8 cellular contexts compared by ENCODE assay signal in genomic region chr1:233327938-233328660, GRCh38. TPM values are rescaled to one million over a fixed set of nuclear protein-coding genes. Genes with fewer than 3 reads are reported as not detected.
A peak's percentile ranks its signal among the peaks of the same experiment; 100 is the strongest.
DNase-seq lines count a peak whose midpoint lies in the region; ATAC-seq, FAIRE-seq and TF ChIP-seq lines count a peak whose summit lies in the region.

No MANE protein-coding gene starts in this region.

- H3K27ac ChIP-seq in ACC112 (ENCODE audit: low read depth, low read length) (no peak overlapping the region), RWPE2 (ENCODE audit: poor library complexity, severe bottlenecking) (peak overlapping the region; percentile 27), K562 (ENCODE audit: extremely low read depth, low read depth, low read length) (no peak overlapping the region), keratinocyte (ENCODE audit: control insufficient read depth, insufficient read depth, low read length) (peak overlapping the region; percentile 58)

- H3K27me3 ChIP-seq in ACC112 (ENCODE audit: insufficient read depth, low read length) (peaks cover 5% of the 10 kb centered on the region; the same call in 1 of the 2 replicates), RWPE2 (ENCODE audit: insufficient read depth, poor library complexity, severe bottlenecking) (no peaks in the 10 kb centered on the region), K562 (ENCODE audit: control insufficient read depth in 2 of 2, insufficient read depth in 2 of 2, low read length in 2 of 2) (peaks cover 2 to 5% of the 10 kb centered on the region in 2 experiments; a peak in 2 of 5 replicates), keratinocyte (ENCODE audit: control insufficient read depth, extremely low read depth, insufficient read depth, low read length) (no peaks in the 10 kb centered on the region)

- H3K4me1 ChIP-seq in ACC112 (ENCODE audit: control insufficient read depth, insufficient read depth, low read length, unreplicated experiment) = no peaks in the 10 kb centered on the region
- H3K4me1 ChIP-seq in RWPE2 (ENCODE audit: insufficient read depth, poor library complexity, severe bottlenecking) = peaks cover 5% of the 10 kb centered on the region
- peaks cover 0 to 18% of the 10 kb centered on the region in 2 experiments; a peak in 4 of 5 replicates for H3K4me1 ChIP-seq in K562 (replicated peaks in 1 of 2; ENCODE audit: control insufficient read depth in 2 of 2, insufficient read depth in 2 of 2, low read length in 2 of 2)
- H3K4me1 ChIP-seq in keratinocyte (ENCODE audit: control insufficient read depth, extremely low read depth, insufficient read depth, low read length) = peaks cover 20% of the 10 kb centered on the region

- H3K36me3 ChIP-seq in ACC112 (ENCODE audit: insufficient read depth, low read length) = no peaks in the 10 kb centered on the region
- H3K36me3 ChIP-seq in RWPE2 (ENCODE audit: low read depth) = no peaks in the 10 kb centered on the region
- no peaks in the 10 kb centered on the region for H3K36me3 ChIP-seq in K562 (ENCODE audit: control insufficient read depth, insufficient read depth, low read length)
- no peaks in the 10 kb centered on the region for H3K36me3 ChIP-seq in keratinocyte (ENCODE audit: control insufficient read depth in 2 of 2, extremely low read depth in 1 of 2, insufficient read depth in 2 of 2, low read length in 2 of 2)

- H3K79me2 ChIP-seq in ACC112 (ENCODE audit: control insufficient read depth, insufficient read depth, low read length, unreplicated experiment) (no peaks in the 10 kb centered on the region), K562 (ENCODE audit: control insufficient read depth, insufficient read depth, low read length) (no peaks in the 10 kb centered on the region), keratinocyte (ENCODE audit: control insufficient read depth, insufficient read depth, low read length) (peaks cover 23% of the 10 kb centered on the region)

- WGBS in K562 (ENCODE audit: insufficient coverage, low coverage, missing lambda C conversion rate) = 45% methylated on average over 32 of the region's 105 CpGs

- dilution Hi-C loops in keratinocyte (cut with MboI; ENCODE audit: extremely low pct_ligation_motif_present, low sequenced_read_pairs) = no loop called here

- peak overlapping the region; percentile 71 for H3K4me2 ChIP-seq in K562 (ENCODE audit: insufficient read depth, low read length)
- peak overlapping the region; percentile 96 for H3K4me2 ChIP-seq in keratinocyte (ENCODE audit: control insufficient read depth, extremely low read depth, insufficient read depth, low read depth, low read length)

- no peak for DNase-seq in RWPE2 (ENCODE audit: low spot score)
- peak in 3 of 4 experiments; percentile 11 to 47 (median 38) for DNase-seq in K562 (ENCODE audit: extremely low read depth in 1 of 4, low spot score in 3 of 4)
- no peak for DNase-seq in keratinocyte (ENCODE audit: low read depth, low spot score)
- DNase-seq in stimulated activated CD4-positive, alpha-beta T cell treated with anti-CD3 and anti-CD28 coated beads, Interleukin-4, amount 100 ng/mL, for 4 hours = peak; percentile 12 to 24

- H4K20me1 ChIP-seq in K562 (replicated peaks; ENCODE audit: control insufficient read depth, insufficient read depth, low read length) (peaks cover 4% of the 10 kb centered on the region; the same call in 1 of the 2 replicates), keratinocyte (ENCODE audit: control insufficient read depth, extremely low read depth, insufficient read depth, low read length) (no peaks in the 10 kb centered on the region)

- no peak for TF ChIP-seq CTCF in RWPE2 (IDR thresholded peaks at IDR 0.05; ENCODE audit: poor library complexity, severe bottlenecking)
- TF ChIP-seq CTCF in K562 (IDR thresholded peaks at IDR 0.05 in 2 of 3, conservative IDR thresholded peaks at IDR 0.05 in 1 of 3; ENCODE audit: insufficient read depth in 2 of 3, low read depth in 1 of 3, low read length in 3 of 3) = no peak
- TF ChIP-seq CTCF in keratinocyte (optimal IDR thresholded peaks at IDR 0.05 in 1 of 3, IDR thresholded peaks at IDR 0.05 in 1 of 3, conservative IDR thresholded peaks at IDR 0.05 in 1 of 3; ENCODE audit: extremely low read depth in 1 of 3, insufficient read depth in 2 of 3, low read length in 3 of 3) = no peak

- no peaks in the 10 kb centered on the region for H3K9me1 ChIP-seq in K562 (ENCODE audit: control insufficient read depth, insufficient read depth, low read length)
- H3K9me1 ChIP-seq in keratinocyte (ENCODE audit: control insufficient read depth, extremely low read depth, insufficient read depth, low read length) = no peaks in the 10 kb centered on the region

- intact Hi-C loops in K562 (cut with micrococcal nuclease) = no loop called here

- H3K9ac ChIP-seq in K562 (ENCODE audit: insufficient read depth in 1 of 2, low read depth in 2 of 2, low read length in 2 of 2) (peak overlapping the region; percentile 43 to 95; a peak in 3 of 4 replicates), keratinocyte (ENCODE audit: control insufficient read depth, extremely low read depth, insufficient read depth, low read length) (peak overlapping the region; percentile 82)

- H3K4me3 ChIP-seq in ACC112 (ENCODE audit: low read depth, low read length) (peak overlapping the region; percentile 87), RWPE2 (ENCODE audit: severe bottlenecking) (peak overlapping the region; percentile 97), K562 (peak overlapping the region; percentile 46), keratinocyte (ENCODE audit: control insufficient read depth in 2 of 3, extremely low read depth in 1 of 3, insufficient read depth in 2 of 3, low read depth in 1 of 3, low read length in 3 of 3) (peak overlapping the region; percentile 59 to 87 (median 72))

- no TSS peak for BruUV-seq in K562 (replicated peaks; lab: Mats Ljungman, UMichigan)

- no peak for TF ChIP-seq POLR2A in K562 (conservative IDR thresholded peaks at IDR 0.05)

- no peak for TF ChIP-seq RAD21 in K562 (CRISPR knock-in tag; conservative IDR thresholded peaks at IDR 0.05 in 1 of 2, IDR thresholded peaks at IDR 0.05 in 1 of 2)

- CTCF ChIA-PET in K562 (lab: Yijun Ruan, JAX; ENCODE audit: low intra/inter-chr PET ratio) = no interaction called here

- no peaks in the 10 kb centered on the region for H3K9me3 ChIP-seq in RWPE2 (ENCODE audit: severe bottlenecking)
- no peaks in the 10 kb centered on the region for H3K9me3 ChIP-seq in K562 (replicated peaks; ENCODE audit: control insufficient read depth, insufficient read depth, low read depth, low read length)
- no peaks in the 10 kb centered on the region for H3K9me3 ChIP-seq in keratinocyte (ENCODE audit: control insufficient read depth, low read depth, low read length)

- H2AFZ ChIP-seq in ACC112 (ENCODE audit: low read length, unreplicated experiment) = peak overlapping the region; percentile 97
- H2AFZ ChIP-seq in K562 (ENCODE audit: low read depth, low read length) = peak overlapping the region; percentile 92
- H2AFZ ChIP-seq in keratinocyte (ENCODE audit: control insufficient read depth, low read length) = peak overlapping the region; percentile 84

- ATAC-seq in GM18517 (IDR thresholded peaks at IDR 0.05; ENCODE audit: unreplicated experiment) (peak; percentile 43), HG03025 (IDR thresholded peaks at IDR 0.05; ENCODE audit: low FRiP score, unreplicated experiment) (peak; percentile 20), RWPE2 (ENCODE audit: low read depth) (peak; percentile 31), K562 (peak; percentile 22), HG03039 (IDR thresholded peaks at IDR 0.05; ENCODE audit: unreplicated experiment) (no peak)

- no peak for TF ChIP-seq EP300 in K562 (IDR thresholded peaks at IDR 0.05; ENCODE audit: low read length)

- in situ Hi-C loops in K562 (cut with MboI) = no loop called here

- POLR2A ChIA-PET in K562 (lab: Yijun Ruan, JAX) = interaction anchor here (0.6 kb wide), 1 partner anchor 11 kb away, joined by 3 read pairs; no protein-coding TSS in a partner anchor

- no peak for FAIRE-seq in K562 (lab: Jason Lieb, UNC)
- no peak for FAIRE-seq in keratinocyte (lab: Jason Lieb, UNC)

RNA-seq across cellular contexts. Expression of gene MAP3K21, which starts 0.6 kb away (rescaled TPM):
- 0.83 and 1.2 TPM in 2 replicates for total RNA-seq in K562 (2011; cell fraction: chromatin; rRNA removed; ENCODE audit: low replicate concordance)
- 0.66 and 0.83 TPM in 2 replicates for total RNA-seq in K562 (2011; cell fraction: nucleolus; rRNA removed)
- 0.73 and 1.3 TPM in 2 replicates for total RNA-seq in K562 (2011; cell fraction: nucleoplasm; rRNA removed)
- total RNA-seq in K562 (2014; rRNA removed) (0.23 and 0.57 TPM in 2 replicates), K562 (2014; rRNA removed; fragmentation: Illumina TruSeq; extraction: Trizol) (0.58 and 0.67 TPM in 2 replicates), K562 (2015; rRNA removed; fragmentation: Illumina TruSeq; extraction: Trizol) (0.62 and 0.68 TPM in 2 replicates), K562 (2021) (0.58 and 0.76 TPM in 2 replicates)
- polyA plus RNA-seq in K562 (2011; rRNA removed) (0.27 and 0.86 TPM in 2 replicates), K562 (2014; fragmentation: Illumina TruSeq; extraction: Trizol) (0.46 and 0.49 TPM in 2 replicates), K562 (2014; fragmentation: Nextera tagmentation; extraction: Ambion mirVana) (under 1 TPM; 0.24 to 0.34 TPM), K562 (2014; rRNA removed) (0.45 and 0.65 TPM in 2 replicates), keratinocyte (4.4 to 6.4 TPM (median 4.5 TPM) in 3 replicates)
- 0.28 and 0.48 TPM in 2 replicates for polyA plus RNA-seq in K562 (2011; cell fraction: cytosol; rRNA removed)
- polyA plus RNA-seq in K562 (2011; cell fraction: nucleus; rRNA removed) = 0.37 and 0.82 TPM in 2 replicates
- polyA plus RNA-seq in K562 (2012) = 0.38 and 0.43 TPM in 2 replicates
- 0.66 and 1.7 TPM in 2 replicates for polyA minus RNA-seq in K562 (2011; rRNA and poly(A)+ RNA removed)
- 0.55 and 0.57 TPM in 2 replicates for polyA minus RNA-seq in K562 (2011; cell fraction: cytosol; rRNA and poly(A)+ RNA removed)
- 0.33 and 0.67 TPM in 2 replicates for polyA minus RNA-seq in K562 (2011; cell fraction: nucleus; rRNA and poly(A)+ RNA removed)
- polyA plus RNA-seq in keratinocyte (2011; ENCODE audit: low read depth) = 1.7 TPM
- polyA plus RNA-seq in keratinocyte (2011; cell fraction: cytosol; rRNA removed) = 2.8 and 4.8 TPM in 2 replicates
- 7.8 and 10.1 TPM in 2 replicates for polyA plus RNA-seq in keratinocyte (2011; cell fraction: nucleus; rRNA removed)
- polyA plus RNA-seq in keratinocyte (2012; ENCODE audit: low replicate concordance) = 2.5 and 2.9 TPM in 2 replicates
- 7.1 to 12.2 TPM (median 10.2 TPM) in 3 replicates for polyA minus RNA-seq in keratinocyte
- 5.8 TPM for polyA minus RNA-seq in keratinocyte (2011; cell fraction: cytosol; rRNA and poly(A)+ RNA removed)
- 6.2 and 7.4 TPM in 2 replicates for polyA minus RNA-seq in keratinocyte (2011; cell fraction: nucleus; rRNA and poly(A)+ RNA removed)

RNA-seq across cellular contexts. Expression of gene PCNX2, which starts 32.6 kb away (rescaled TPM):
- total RNA-seq in K562 (2011; cell fraction: chromatin; rRNA removed; ENCODE audit: low replicate concordance) = not detected in 2 replicates
- total RNA-seq in K562 (2011; cell fraction: nucleolus; rRNA removed) = not detected in 2 replicates
- not detected in 2 replicates for total RNA-seq in K562 (2011; cell fraction: nucleoplasm; rRNA removed)
- total RNA-seq in K562 (2014; rRNA removed) = not detected in 2 replicates
- total RNA-seq in K562 (2014; rRNA removed; fragmentation: Illumina TruSeq; extraction: Trizol) = not detected in 2 replicates
- total RNA-seq in K562 (2015; rRNA removed; fragmentation: Illumina TruSeq; extraction: Trizol) = 0.33 TPM in 1 of 2 replicates, not detected in the other
- total RNA-seq in K562 (2021) = 0.07 and 0.31 TPM in 2 replicates
- polyA plus RNA-seq in K562 (2011; rRNA removed) = not detected in 2 replicates
- polyA plus RNA-seq in K562 (2011; cell fraction: cytosol; rRNA removed) = 0.04 TPM in 1 of 2 replicates, not detected in the other
- 0.03 TPM in 1 of 2 replicates, not detected in the other for polyA plus RNA-seq in K562 (2011; cell fraction: nucleus; rRNA removed)
- 0.04 and 0.25 TPM in 2 replicates for polyA plus RNA-seq in K562 (2012)
- not detected in 2 replicates for polyA plus RNA-seq in K562 (2014; fragmentation: Illumina TruSeq; extraction: Trizol)
- polyA plus RNA-seq in K562 (2014; fragmentation: Nextera tagmentation; extraction: Ambion mirVana) = not detected
- not detected in 2 replicates for polyA plus RNA-seq in K562 (2014; rRNA removed)
- polyA minus RNA-seq in K562 (2011; rRNA and poly(A)+ RNA removed) = 0.06 TPM in 1 of 2 replicates, not detected in the other
- 0.48 and 0.64 TPM in 2 replicates for polyA minus RNA-seq in K562 (2011; cell fraction: cytosol; rRNA and poly(A)+ RNA removed)
- not detected in 2 replicates for polyA minus RNA-seq in K562 (2011; cell fraction: nucleus; rRNA and poly(A)+ RNA removed)
- polyA plus RNA-seq in keratinocyte = 18.0 to 23.2 TPM (median 19.8 TPM) in 3 replicates
- polyA plus RNA-seq in keratinocyte (2011; ENCODE audit: low read depth) = 9.3 TPM
- 12.8 and 16.1 TPM in 2 replicates for polyA plus RNA-seq in keratinocyte (2011; cell fraction: cytosol; rRNA removed)
- 70.6 and 74.9 TPM in 2 replicates for polyA plus RNA-seq in keratinocyte (2011; cell fraction: nucleus; rRNA removed)
- 8.6 and 9.7 TPM in 2 replicates for polyA plus RNA-seq in keratinocyte (2012; ENCODE audit: low replicate concordance)
- polyA minus RNA-seq in keratinocyte = 63.3 to 145 TPM (median 112 TPM) in 3 replicates
- 32.2 TPM for polyA minus RNA-seq in keratinocyte (2011; cell fraction: cytosol; rRNA and poly(A)+ RNA removed)
- 88.0 and 176 TPM in 2 replicates for polyA minus RNA-seq in keratinocyte (2011; cell fraction: nucleus; rRNA and poly(A)+ RNA removed)

Comparison
In these comparisons a context has a peak if more than half of its experiments do, and no peak if none do; other contexts are left out.
1. H3K27ac ChIP-seq: peak in RWPE2 (single experiment) and keratinocyte (single experiment); none in ACC112 (single experiment) and K562 (single experiment).
2. H3K4me3 ChIP-seq: peak in every context shown above with its lines; median percentile 97 in RWPE2; 87 in ACC112; 72 in keratinocyte; 46 in K562.
3. DNase-seq: peak in K562 (3 of 4) and stimulated activated CD4-positive, alpha-beta T cell treated with anti-CD3 and anti-CD28 coated beads, Interleukin-4, amount 100 ng/mL, for 4 hours (2 of 2); none in RWPE2 (single experiment) and keratinocyte (single experiment).
4. RNA of gene PCNX2, which starts 32.6 kb away (polyA plus RNA-seq): 8.6 to 74.9 TPM in keratinocyte; 0.03 to 0.25 TPM in K562; every median in the first group is over 4 times any median in the second.
5. Peak in every context shown above with its lines, with median percentiles within 50 percentile points of each other: H2AFZ ChIP-seq.